Comparison of ENCODE assay signal across 19 cellular contexts in the genomic region with DNA sequence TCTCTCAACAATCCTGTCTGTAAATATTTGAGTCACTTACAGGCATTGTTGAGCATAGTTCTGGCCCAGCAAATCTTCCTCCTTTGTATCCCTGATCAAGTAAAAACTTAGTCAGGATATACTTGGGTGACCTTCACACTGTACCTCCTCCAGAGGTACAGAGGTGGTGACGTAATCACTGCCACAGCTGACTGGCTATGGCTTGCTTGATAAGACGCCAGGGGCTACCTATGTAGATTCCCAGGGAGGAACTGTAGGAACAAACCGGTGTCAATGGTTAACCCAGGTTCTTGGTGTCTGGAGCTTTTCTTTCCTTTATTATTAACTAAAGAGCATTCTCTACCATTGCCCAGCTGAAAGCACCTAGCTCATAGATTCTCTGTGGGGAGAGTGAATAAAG. TPM values are rescaled to one million over a fixed set of nuclear protein-coding genes. Genes with fewer than 3 reads are reported as not detected.
DNase-seq lines count a peak whose midpoint lies in the region; ATAC-seq, FAIRE-seq and TF ChIP-seq lines count a peak whose summit lies in the region.
"Had no signal": no experiment of that assay in that cellular context is flagged by ENCODE, and none has a peak within 500 bp of the region (broad histone marks: within the 10 kb centered on the region; RNA-seq: fewer than 3 reads in every experiment).

TSS of gene KCNJ16 (plus strand) at position 235 of the 400 bp plus-strand sequence. CDS start 56,863 bp downstream, outside the sequence.

- no peak within 1 kb of the TSS for H2AFZ ChIP-seq in astrocyte (ENCODE audit: low read depth, low read length)

- peak; percentile 9 for DNase-seq in NCI-H1092 treated with DMSO at 0.1 percent for 48 hours (lab: John Stamatoyannopoulos, UW)
- no peak for DNase-seq in NCI-H1092 (lab: John Stamatoyannopoulos, UW)
- no peak for DNase-seq in astrocyte (ENCODE audit: low read depth)
- peak; percentile 95 for DNase-seq in left kidney (ENCODE audit: low read depth, low spot score)
- DNase-seq in type B pancreatic cell (ENCODE audit: extremely low spot score, unreplicated experiment) = no peak
- no peak for DNase-seq in A172 (ENCODE audit: low spot score)
- no peak for DNase-seq in activated CD8-positive, alpha-beta memory T cell treated with anti-CD3 and anti-CD28 coated beads for 24 hours
- DNase-seq: activated CD4-positive, alpha-beta T cell treated with anti-CD3 and anti-CD28 coated beads for 36 hours; caudate nucleus; CD4-positive, CD25-positive, alpha-beta regulatory T cell; foreskin melanocyte; islet precursor cell; retina; stimulated activated CD8-positive, alpha-beta memory T cell treated with anti-CD3 and anti-CD28 coated beads, Interleukin-4, amount 100 ng/mL, for 48 hours had no signal

- H3K27ac Mint-ChIP-seq in astrocyte (ENCODE audit: unreplicated experiment) (peak within 1 kb of the TSS; percentile 20), type B pancreatic cell (peak within 1 kb of the TSS; percentile 17)
- H3K27ac Mint-ChIP-seq: activated CD4-positive, alpha-beta T cell treated with anti-CD3 and anti-CD28 coated beads for 36 hours; activated naive CD8-positive, alpha-beta T cell; CD4-positive, CD25-positive, alpha-beta regulatory T cell had no signal

- no peak for FAIRE-seq in astrocyte (lab: Jason Lieb, UNC)
- FAIRE-seq: endometrium had no signal

- H3K9ac ChIP-seq in astrocyte (ENCODE audit: low read length) = no peak within 1 kb of the TSS

- no peaks in the 10 kb centered on the region for H3K4me1 ChIP-seq in astrocyte (ENCODE audit: insufficient read depth, low read length)

- no peaks in the 10 kb centered on the region for H3K27me3 Mint-ChIP-seq in astrocyte (ENCODE audit: low read depth, unreplicated experiment)
- no peaks in the 10 kb centered on the region for H3K27me3 Mint-ChIP-seq in type B pancreatic cell
- H3K27me3 Mint-ChIP-seq: CD4-positive, CD25-positive, alpha-beta regulatory T cell had no signal

- H3K4me2 ChIP-seq in astrocyte (ENCODE audit: low read length) = no peak within 1 kb of the TSS

- H3K9me3 Mint-ChIP-seq in astrocyte (ENCODE audit: unreplicated experiment) = no peaks in the 10 kb centered on the region
- peaks cover 9% of the 10 kb centered on the region for H3K9me3 Mint-ChIP-seq in type B pancreatic cell

- H3K27me3 ChIP-seq in astrocyte (ENCODE audit: insufficient read depth, low read length) = no peaks in the 10 kb centered on the region

- no peaks in the 10 kb centered on the region for H3K9me3 ChIP-seq in astrocyte (ENCODE audit: insufficient read depth, low read depth, low read length)

- H3K4me3 Mint-ChIP-seq in astrocyte (ENCODE audit: unreplicated experiment) (no peak within 1 kb of the TSS), type B pancreatic cell (peak within 1 kb of the TSS; percentile 18)
- H3K4me3 Mint-ChIP-seq: activated CD4-positive, alpha-beta T cell treated with anti-CD3 and anti-CD28 coated beads for 36 hours; activated naive CD8-positive, alpha-beta T cell; CD4-positive, CD25-positive, alpha-beta regulatory T cell had no signal

- H3K36me3 ChIP-seq in astrocyte (ENCODE audit: insufficient read depth, low read length) = no peaks in the 10 kb centered on the region

- ATAC-seq in GM21447 (IDR thresholded peaks at IDR 0.05; ENCODE audit: unreplicated experiment) = no peak
- ATAC-seq: activated CD4-positive, alpha-beta T cell treated with anti-CD3 and anti-CD28 coated beads for 36 hours had no signal

- TF ChIP-seq CTCF in astrocyte (IDR thresholded peaks at IDR 0.05; ENCODE audit: insufficient read depth, low read depth, low read length) (no peak), type B pancreatic cell (conservative IDR thresholded peaks at IDR 0.05) (no peak)

- H3K36me3 Mint-ChIP-seq in astrocyte (ENCODE audit: low read depth, unreplicated experiment) (no peaks in the 10 kb centered on the region), type B pancreatic cell (no peaks in the 10 kb centered on the region)
- H3K36me3 Mint-ChIP-seq: activated naive CD8-positive, alpha-beta T cell; CD4-positive, CD25-positive, alpha-beta regulatory T cell had no signal

- H3K4me1 Mint-ChIP-seq in astrocyte (ENCODE audit: low read depth, unreplicated experiment) (peaks cover 36% of the 10 kb centered on the region), type B pancreatic cell (ENCODE audit: unreplicated experiment) (peaks cover 43% of the 10 kb centered on the region)
- H3K4me1 Mint-ChIP-seq: activated CD4-positive, alpha-beta T cell treated with anti-CD3 and anti-CD28 coated beads for 36 hours; CD4-positive, CD25-positive, alpha-beta regulatory T cell had no signal

- H3K79me2 ChIP-seq in astrocyte (ENCODE audit: insufficient read depth, low read length) = no peaks in the 10 kb centered on the region

- no peak within 1 kb of the TSS for H3K27ac ChIP-seq in astrocyte (ENCODE audit: low read depth, low read length)
- H3K27ac ChIP-seq: 22Rv1 had no signal

- no peak within 1 kb of the TSS for H3K4me3 ChIP-seq in astrocyte (ENCODE audit: insufficient read depth, low read depth, low read length)

- H4K20me1 ChIP-seq in astrocyte (ENCODE audit: insufficient read depth, low read length) = no peaks in the 10 kb centered on the region

RNA-seq across cellular contexts. Expression of gene KCNJ16, which starts in this region (rescaled TPM):
- total RNA-seq in astrocyte (0.73 and 1.5 TPM in 2 replicates), type B pancreatic cell (ENCODE audit: low replicate concordance) (6.2 and 13.5 TPM in 2 replicates)
- 0.22 TPM in 1 of 2 replicates, not detected in the other for total RNA-seq in A172 (2014; rRNA removed; shearing (Covaris generic))
- total RNA-seq: activated CD4-positive, alpha-beta T cell treated with anti-CD3 and anti-CD28 coated beads for 36 hours; CD4-positive, CD25-positive, alpha-beta regulatory T cell; T-helper 2 cell treated with Interferon-gamma antibody and Interleukin-4, amounts not matched to agents 100 ng/mL and 5 ng/mL, for 36 hours had no signal

Comparison
In these comparisons a context has a peak if more than half of its experiments do, and no peak if none do; other contexts are left out.
1. DNase-seq: peak in NCI-H1092 treated with DMSO at 0.1 percent for 48 hours (single experiment) and left kidney (single experiment); none in NCI-H1092 (single experiment), astrocyte (single experiment), type B pancreatic cell (single experiment), A172 (single experiment) and activated CD8-positive, alpha-beta memory T cell treated with anti-CD3 and anti-CD28 coated beads for 24 hours (single experiment).